ENCODE assay signal across 25 cellular contexts in genomic region chr12:124488520-124488919, GRCh38.
DNase-seq lines count a peak whose midpoint lies in the region; ATAC-seq and TF ChIP-seq lines count a peak whose summit lies in the region.
"Had no signal": no experiment of that assay in that cellular context is flagged by ENCODE, and none has a peak within 500 bp of the region (broad histone marks: within the 10 kb centered on the region; RNA-seq: fewer than 3 reads in every experiment).

No MANE protein-coding gene starts in this region.

- no peak for ATAC-seq in Right ventricle myocardium inferior
- ATAC-seq in SK-N-SH treated with all-trans-retinoic acid at 6 μM for 48 hours = no peak
- ATAC-seq: activated T-helper 17 cell treated with anti-CD3 and anti-CD28 coated beads, Interleukin-2, amount 50 U/mL, for 72 hours; sciatic nerve had no signal

- peak overlapping the region; percentile 82 for H3K27ac ChIP-seq in cardiac muscle cell
- H3K27ac ChIP-seq: epithelial cell of prostate, PC-9 had no signal

- TF ChIP-seq CTCF in cardiac muscle cell (IDR thresholded peaks at IDR 0.05; ENCODE audit: low read depth, low read length) (no peak), nephron progenitor cell (IDR thresholded peaks at IDR 0.05) (no peak)

- H3K27ac Mint-ChIP-seq in nephron progenitor cell = peak overlapping the region; percentile 61
- H3K27ac Mint-ChIP-seq: activated naive CD8-positive, alpha-beta T cell treated with anti-CD3 and anti-CD28 coated beads, Interleukin-2, amount 10 ng/mL, durations not matched to agents 7 days and 5 days; activated T-helper 17 cell treated with anti-CD3 and anti-CD28 coated beads, Interleukin-2, amount 50 U/mL, for 72 hours; stimulated activated naive CD8-positive, alpha-beta T cell treated with anti-CD3 and anti-CD28 coated beads, Interleukin-15, Interleukin-2, amounts not matched to agents 100 ng/mL and 50 ng/mL, for 24 hours; T-helper 2 cell treated with Interferon-gamma antibody and Interleukin-4, amounts not matched to agents 5 μg/mL and 100 μg/mL, for 36 hours had no signal

- DNase-seq in Right ventricle myocardium inferior (ENCODE audit: missing footprints) (peak; percentile 21), cardiac septum (ENCODE audit: low spot score) (no peak), cardiac muscle cell (ENCODE audit: low read depth in 1 of 2, low spot score in 1 of 2) (no peak), nephron progenitor cell (no peak), T-helper 1 cell (no peak)
- DNase-seq in stimulated activated CD4-positive, alpha-beta T cell treated with anti-CD3 and anti-CD28 coated beads, Interleukin-2, amount 100 ng/mL, for 24 hours = no peak
- DNase-seq in stimulated activated CD4-positive, alpha-beta T cell treated with anti-CD3 and anti-CD28 coated beads, Interleukin-1b, Interleukin-23, amount 100 ng/mL, for 48 hours = no peak
- DNase-seq: activated CD4-positive, CD25-positive, alpha-beta regulatory T cell; activated naive CD8-positive, alpha-beta T cell treated with anti-CD3 and anti-CD28 coated beads, Interleukin-2, amount 10 ng/mL, durations not matched to agents 7 days and 5 days; BE2C; dermis blood vessel endothelial cell; foreskin melanocyte; GOT3; MM.1S; NCI-H146; NCI-H345; PC-9; trophoblast cell had no signal

- H3K4me3 Mint-ChIP-seq in nephron progenitor cell = no peak overlapping the region
- H3K4me3 Mint-ChIP-seq: activated naive CD8-positive, alpha-beta T cell treated with anti-CD3 and anti-CD28 coated beads, Interleukin-2, amount 10 ng/mL, durations not matched to agents 7 days and 5 days; activated T-helper 17 cell treated with anti-CD3 and anti-CD28 coated beads, Interleukin-2, amount 50 U/mL, for 72 hours; IgD-negative memory B cell; stimulated activated naive CD8-positive, alpha-beta T cell treated with anti-CD3 and anti-CD28 coated beads, Interleukin-15, Interleukin-2, amounts not matched to agents 100 ng/mL and 50 ng/mL, for 24 hours; T-helper 2 cell treated with Interferon-gamma antibody and Interleukin-4, amounts not matched to agents 5 μg/mL and 100 μg/mL, for 36 hours had no signal

- H3K9me3 Mint-ChIP-seq in nephron progenitor cell = no peaks in the 10 kb centered on the region
- H3K9me3 Mint-ChIP-seq: activated naive CD8-positive, alpha-beta T cell treated with anti-CD3 and anti-CD28 coated beads, Interleukin-2, amount 10 ng/mL, durations not matched to agents 7 days and 5 days; activated T-helper 17 cell treated with anti-CD3 and anti-CD28 coated beads, Interleukin-2, amount 50 U/mL, for 72 hours; stimulated activated naive CD8-positive, alpha-beta T cell treated with anti-CD3 and anti-CD28 coated beads, Interleukin-15, Interleukin-2, amounts not matched to agents 100 ng/mL and 50 ng/mL, for 24 hours; T-helper 2 cell treated with Interferon-gamma antibody and Interleukin-4, amounts not matched to agents 5 μg/mL and 100 μg/mL, for 36 hours had no signal

- peaks cover 3% of the 10 kb centered on the region for H3K27me3 Mint-ChIP-seq in nephron progenitor cell (ENCODE audit: low read depth, poor library complexity)
- H3K27me3 Mint-ChIP-seq: activated naive CD8-positive, alpha-beta T cell treated with anti-CD3 and anti-CD28 coated beads, Interleukin-2, amount 10 ng/mL, durations not matched to agents 7 days and 5 days; activated T-helper 17 cell treated with anti-CD3 and anti-CD28 coated beads, Interleukin-2, amount 50 U/mL, for 72 hours; IgD-negative memory B cell; stimulated activated naive CD8-positive, alpha-beta T cell treated with anti-CD3 and anti-CD28 coated beads, Interleukin-15, Interleukin-2, amounts not matched to agents 100 ng/mL and 50 ng/mL, for 24 hours had no signal

- peaks cover 9% of the 10 kb centered on the region for H3K36me3 Mint-ChIP-seq in nephron progenitor cell (ENCODE audit: low read depth)

- H3K27me3 ChIP-seq in cardiac muscle cell = no peaks in the 10 kb centered on the region
- H3K27me3 ChIP-seq: BE2C had no signal

- intact Hi-C loops in Right ventricle myocardium inferior (cut with DNase I) (no loop called here), cardiac septum (cut with DNase I) (no loop called here)

- H3K36me3 ChIP-seq in cardiac muscle cell = no peaks in the 10 kb centered on the region

- no peak overlapping the region for H3K4me3 ChIP-seq in cardiac muscle cell
- H3K4me3 ChIP-seq: PC-9 had no signal

- H3K4me1 ChIP-seq in cardiac muscle cell (ENCODE audit: low read depth) = peaks cover 63% of the 10 kb centered on the region

- peaks cover 42% of the 10 kb centered on the region for H3K4me1 Mint-ChIP-seq in nephron progenitor cell

- H3K9me3 ChIP-seq in cardiac muscle cell (ENCODE audit: low read depth) = no peaks in the 10 kb centered on the region
- H3K9me3 ChIP-seq: BE2C had no signal

TF ChIP-seq in SK-N-SH treated with all-trans-retinoic acid at 6 μM for 48 hours, 23 proteins besides CTCF, POLR2A, EP300 and RAD21:
- TF ChIP-seq ESRRG (CRISPR knock-in tag; IDR thresholded peaks at IDR 0.05) = no peak
- no peak for TF ChIP-seq GLIS3 (CRISPR knock-in tag; IDR thresholded peaks at IDR 0.05)
- TF ChIP-seq ZFP30 (CRISPR knock-in tag; IDR thresholded peaks at IDR 0.05) = no peak
